Comparison of ENCODE assay signal across 1 cellular context in genomic region chr12:402127-402456, GRCh38.
A peak's percentile ranks its signal among the peaks of the same experiment; 100 is the strongest.
TF ChIP-seq lines count a peak whose summit lies in the region.

No MANE protein-coding gene starts in this region.

TF ChIP-seq in HepG2, 621 proteins besides CTCF, POLR2A, EP300 and RAD21:
- TF ChIP-seq BRCA1 (CRISPR knock-in tag; IDR thresholded peaks at IDR 0.05), result no peak
- 0 out of 2 replicates have a peak, but pooled peaks have one; percentile 12 for TF ChIP-seq MIXL1 (CRISPR knock-in tag; IDR thresholded peaks at IDR 0.05)
- no peak for TF ChIP-seq ZSCAN31 (CRISPR knock-in tag; IDR thresholded peaks at IDR 0.05; ENCODE audit: low read depth)
- no peak for TF ChIP-seq PCBP1 (IDR thresholded peaks at IDR 0.05; ENCODE audit: borderline replicate concordance, low read depth, low read length)
- TF ChIP-seq TAF15 (IDR thresholded peaks at IDR 0.05; ENCODE audit: low read depth, low read length, poor library complexity, severe bottlenecking), result no peak
- TF ChIP-seq U2AF2 (IDR thresholded peaks at IDR 0.05; ENCODE audit: low read depth, low read length), result no peak
- TF ChIP-seq AKAP8 (CRISPR knock-in tag; IDR thresholded peaks at IDR 0.05), result no peak
- no peak for TF ChIP-seq DDIT3 (CRISPR knock-in tag; IDR thresholded peaks at IDR 0.05)
